In the genomic region with DNA sequence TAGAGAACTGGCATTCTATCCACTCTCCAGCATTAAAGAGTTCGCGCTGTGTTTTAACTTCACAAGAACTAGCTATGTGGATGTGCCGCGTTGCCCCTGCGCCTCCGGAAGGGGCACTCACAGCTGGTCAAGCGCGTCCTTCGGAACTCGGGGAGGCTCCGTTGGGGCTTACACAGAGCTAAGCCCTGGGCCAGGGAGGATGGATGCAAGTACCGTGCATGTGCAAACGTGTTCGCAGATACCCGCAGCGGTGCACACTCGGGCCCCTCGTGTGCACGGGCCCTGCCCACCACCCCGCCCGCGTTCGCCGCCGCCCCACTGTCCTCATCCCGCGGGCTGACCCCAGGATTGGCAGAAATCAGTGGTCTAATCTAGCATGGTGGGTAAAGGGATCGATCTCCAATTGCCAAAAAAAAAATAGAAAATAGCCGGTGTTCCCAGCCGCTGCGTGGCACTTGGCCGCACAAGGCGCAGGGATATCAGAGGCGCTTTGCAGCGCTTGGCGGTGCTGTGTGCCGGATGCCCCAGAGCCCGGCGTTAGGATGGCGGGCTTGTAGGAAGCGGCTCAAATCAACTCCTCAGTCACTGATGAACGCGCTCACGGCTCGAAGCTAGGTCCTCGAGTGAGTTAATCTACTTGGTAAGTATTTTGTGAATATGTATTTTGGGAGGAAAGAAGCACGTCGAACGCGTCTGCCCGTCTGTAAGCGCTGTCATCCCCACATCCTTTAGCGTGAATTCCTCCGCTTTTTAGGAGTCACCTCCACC, we compare ENCODE assay signal across 8 cellular contexts. TPM values are rescaled to one million over a fixed set of nuclear protein-coding genes. Genes with fewer than 3 reads are reported as not detected.
DNase-seq lines count a peak whose midpoint lies in the region; ATAC-seq and TF ChIP-seq lines count a peak whose summit lies in the region.

No MANE protein-coding gene starts in this region.

- in situ Hi-C loops in mammary epithelial cell (cut with MboI; ENCODE audit: low sequenced_read_pairs in 2 of 2), result no loop called here

- H3K79me2 ChIP-seq in mammary epithelial cell (ENCODE audit: insufficient read depth, low read length), result no peaks in the 10 kb centered on the region

- H3K4me3 ChIP-seq in BE2C (ENCODE audit: low read depth, low read length) (peak overlapping the region; percentile 72), HUES64 (ENCODE audit: low read length) (peak overlapping the region; percentile 72), mammary epithelial cell (replicated peaks in 1 of 3; ENCODE audit: insufficient read depth in 1 of 3, low read depth in 2 of 3, low read length in 3 of 3) (peak overlapping the region; percentile 4 to 54 (median 8))

- no TSS peak for BruUV-seq in mammary epithelial cell (replicated peaks; lab: Mats Ljungman, UMichigan)

- no peaks in the 10 kb centered on the region for H3K36me3 ChIP-seq in BE2C
- H3K36me3 ChIP-seq in HUES64 (ENCODE audit: insufficient read depth, low read length), result no peaks in the 10 kb centered on the region
- H3K36me3 ChIP-seq in mammary epithelial cell (ENCODE audit: insufficient read depth, low read length), result no peaks in the 10 kb centered on the region

- dilution Hi-C loops in mammary epithelial cell (cut with HindIII; ENCODE audit: low sequenced_read_pairs), result no loop called here

- H3K4me1 ChIP-seq in BE2C, result peaks cover 9% of the 10 kb centered on the region
- peaks cover 18% of the 10 kb centered on the region; the same call in 1 of the 2 replicates for H3K4me1 ChIP-seq in HUES64 (ENCODE audit: insufficient read depth, low read length)
- peaks cover 27% of the 10 kb centered on the region for H3K4me1 ChIP-seq in mammary epithelial cell (ENCODE audit: insufficient read depth, low read length)

- peak overlapping the region; percentile 87 for H2AFZ ChIP-seq in mammary epithelial cell (ENCODE audit: low read depth, low read length)

- H4K20me1 ChIP-seq in mammary epithelial cell (ENCODE audit: insufficient read depth, low read length), result no peaks in the 10 kb centered on the region

- DNase-seq in BE2C (peak; percentile 69), mammary epithelial cell (no peak), NCI-H226 (no peak), NCI-H1092 (lab: John Stamatoyannopoulos, UW) (no peak)

- no peak overlapping the region for H3K27ac ChIP-seq in HUES64 (ENCODE audit: low read depth, low read length)
- no peak overlapping the region for H3K27ac ChIP-seq in mammary epithelial cell (ENCODE audit: insufficient read depth, low read depth, low read length)
- H3K27ac ChIP-seq in layer of hippocampus (ENCODE audit: low read depth, low read length), result peak overlapping the region; percentile 78
- H3K27ac ChIP-seq in temporal lobe (ENCODE audit: low read depth, low read length), result peak overlapping the region; percentile 86

- intact Hi-C loops in mammary epithelial cell (cut with micrococcal nuclease), result loop anchor here (2.0 to 10.0 kb wide), 3 partner anchors 167 to 687 kb away; no protein-coding TSS in a partner anchor

- TF ChIP-seq CTCF in BE2C (IDR thresholded peaks at IDR 0.05; ENCODE audit: low read depth, low read length) (peak; percentile 23), mammary epithelial cell (conservative IDR thresholded peaks at IDR 0.05 in 1 of 2, IDR thresholded peaks at IDR 0.05 in 1 of 2; ENCODE audit: extremely low read depth in 1 of 2, insufficient read depth in 1 of 2, low read depth in 1 of 2, low read length in 2 of 2) (no peak)

- 0 out of 2 replicates have a peak overlapping the region, but pooled peaks have one; percentile 5 for H3K9ac ChIP-seq in HUES64 (ENCODE audit: low read depth, low read length)
- no peak overlapping the region for H3K9ac ChIP-seq in mammary epithelial cell (ENCODE audit: insufficient read depth, low read length)

- H3K4me2 ChIP-seq in mammary epithelial cell (ENCODE audit: insufficient read depth, low read depth, low read length), result peak overlapping the region; percentile 89

- no peak for ATAC-seq in HG02798 (IDR thresholded peaks at IDR 0.05; ENCODE audit: poor library complexity, unreplicated experiment)

- CTCF ChIA-PET in mammary epithelial cell (lab: Charles Lee; ENCODE audit: low non-redundant PET), result no interaction called here

- under 1% methylated on average over 54 of the region's 54 CpGs for WGBS in HUES64
- WGBS in mammary epithelial cell (ENCODE audit: low coverage, missing lambda C conversion rate), result 3% methylated on average over 26 of the region's 54 CpGs

- H3K27me3 ChIP-seq in BE2C (no peaks in the 10 kb centered on the region), HUES64 (ENCODE audit: insufficient read depth, low read length) (peaks cover 78% of the 10 kb centered on the region), mammary epithelial cell (ENCODE audit: insufficient read depth, low read length) (peaks cover 69% of the 10 kb centered on the region), layer of hippocampus (ENCODE audit: control insufficient read depth, insufficient read depth, low read length) (peaks cover 2% of the 10 kb centered on the region)

- H3K9me3 ChIP-seq in BE2C (no peaks in the 10 kb centered on the region), HUES64 (ENCODE audit: insufficient read depth, low read depth, low read length) (no peaks in the 10 kb centered on the region), mammary epithelial cell (replicated peaks; ENCODE audit: insufficient read depth, low read length) (no peaks in the 10 kb centered on the region)

RNA-seq across cellular contexts. Expression of gene PCDH10, which starts 1.0 kb away (rescaled TPM):
- polyA plus RNA-seq in BE2C (2012; ENCODE audit: insufficient read depth, insufficient read length, low read depth), result 12.3 TPM
- 16.2 TPM for polyA plus RNA-seq in HUES64 (2013, experiment 1 of 2)
- polyA plus RNA-seq in HUES64 (2013, experiment 2 of 2), result 21.7 TPM
- total RNA-seq in mammary epithelial cell (not detected), temporal lobe (79.9 TPM)
- not detected for polyA plus RNA-seq in mammary epithelial cell
- polyA minus RNA-seq in mammary epithelial cell, result not detected

Comparison
In these comparisons a context has a peak if more than half of its experiments do, and no peak if none do; other contexts are left out.
1. H3K4me3 ChIP-seq: peak in every context shown above with its lines; median percentile 72 in BE2C; 72 in HUES64; 8 in mammary epithelial cell.
2. H3K27ac ChIP-seq: peak in layer of hippocampus (single experiment) and temporal lobe (single experiment); none in HUES64 (single experiment) and mammary epithelial cell (single experiment).
3. RNA of gene PCDH10, which starts 1.0 kb away (total RNA-seq): 79.9 TPM in temporal lobe (single experiment); not detected in mammary epithelial cell; every median in the first group is over 10 times any median in the second.